12 cellular contexts compared by ENCODE assay signal in the genomic region with DNA sequence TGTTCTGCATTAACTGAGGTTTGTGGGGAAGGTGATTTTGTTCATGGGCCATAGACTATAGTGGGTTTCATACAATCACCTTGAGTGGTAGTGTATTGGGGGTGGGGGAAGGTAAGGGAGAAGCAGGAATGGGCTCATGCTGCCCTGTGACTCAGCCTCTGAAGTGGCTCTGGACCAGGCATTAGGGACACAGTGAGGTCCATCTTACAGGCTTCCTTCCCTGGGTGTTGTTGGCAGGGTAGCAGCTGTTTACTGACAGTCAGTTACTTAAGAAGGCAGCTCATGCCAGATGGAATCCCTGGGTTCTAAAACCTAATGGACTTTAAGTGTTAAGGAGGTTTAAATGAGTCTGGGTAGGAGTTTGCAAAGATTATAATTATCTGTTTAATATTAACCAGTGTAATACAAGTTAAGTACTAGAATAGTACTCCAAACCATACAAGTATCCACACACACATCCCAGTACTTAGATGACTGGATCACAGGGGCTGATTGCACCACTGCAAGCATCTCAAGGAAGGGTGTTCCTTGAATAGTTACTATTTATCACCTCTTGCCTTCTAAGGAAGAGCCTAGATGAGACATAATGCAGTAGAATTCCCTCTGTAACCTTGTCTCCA. TPM values are rescaled to one million over a fixed set of nuclear protein-coding genes. Genes with fewer than 3 reads are reported as not detected.
DNase-seq lines count a peak whose midpoint lies in the region; ATAC-seq, FAIRE-seq and TF ChIP-seq lines count a peak whose summit lies in the region.
"Had no signal": no experiment of that assay in that cellular context is flagged by ENCODE, and none has a peak within 500 bp of the region (broad histone marks: within the 10 kb centered on the region; RNA-seq: fewer than 3 reads in every experiment).

No MANE protein-coding gene starts in this region.

- CTCF ChIA-PET in RWPE1 (lab: Yijun Ruan, JAX) = interaction anchor here (0.6 kb wide), 1 partner anchor 20 kb away, joined by 3 read pairs; no protein-coding TSS in a partner anchor

- TF ChIP-seq CTCF in RWPE1 (conservative IDR thresholded peaks at IDR 0.05; ENCODE audit: low read depth) = no peak
- TF ChIP-seq CTCF in fibroblast of the aortic adventitia (IDR thresholded peaks at IDR 0.05; ENCODE audit: insufficient read depth, low read length) = no peak
- no peak for TF ChIP-seq CTCF in psoas muscle (IDR thresholded peaks at IDR 0.05)
- no peak for TF ChIP-seq CTCF in ascending aorta (IDR thresholded peaks at IDR 0.05)

- peak; percentile 24 for DNase-seq in DMS 273 treated with DMSO at 0.1 percent for 48 hours (lab: John Stamatoyannopoulos, UW)
- no peak for DNase-seq in RWPE1 (ENCODE audit: low spot score)
- peak; percentile 45 for DNase-seq in fibroblast of the aortic adventitia (ENCODE audit: low read depth)
- peak; percentile 55 to 83 for DNase-seq in psoas muscle
- no peak for DNase-seq in GM12892 (ENCODE audit: insufficient read length)
- no peak for DNase-seq in epidermal melanocyte (ENCODE audit: insufficient read length, low spot score)
- no peak for DNase-seq in ascending aorta (ENCODE audit: low spot score in 2 of 2)
- DNase-seq: activated naive CD8-positive, alpha-beta T cell treated with anti-CD3 and anti-CD28 coated beads, Interleukin-2, amount 10 ng/mL, durations not matched to agents 7 days and 5 days; DND-41 had no signal

- peak; percentile 87 to 96 (median 94) for ATAC-seq in psoas muscle
- no peak for ATAC-seq in GM21717 (IDR thresholded peaks at IDR 0.05; ENCODE audit: unreplicated experiment)
- ATAC-seq: Panc1 had no signal

- POLR2A ChIA-PET in RWPE1 (lab: Yijun Ruan, JAX; ENCODE audit: low non-redundant PET) = no interaction called here

- H3K27ac ChIP-seq in RWPE1 (peak overlapping the region; percentile 38; the same call in 1 of the 2 replicates), psoas muscle (peak overlapping the region; percentile 77), ascending aorta (no peak overlapping the region)

- H3K4me1 ChIP-seq in psoas muscle (peaks cover 67% of the 10 kb centered on the region), ascending aorta (peaks cover 0 to 3% of the 10 kb centered on the region in 2 donors)

- no peak for TF ChIP-seq POLR2A in GM12892 (IDR thresholded peaks at IDR 0.05; ENCODE audit: low read depth, low read length)

- H3K9me3 ChIP-seq in psoas muscle = no peaks in the 10 kb centered on the region
- H3K9me3 ChIP-seq in ascending aorta = no peaks in the 10 kb centered on the region

- peaks cover 0 to 37% of the 10 kb centered on the region in 2 donors for H3K36me3 ChIP-seq in psoas muscle (ENCODE audit: insufficient read depth in 1 of 2, low read depth in 1 of 2)
- peaks cover 6 to 11% of the 10 kb centered on the region in 2 donors for H3K36me3 ChIP-seq in ascending aorta

- intact Hi-C loops in psoas muscle (cut with DNase I) = no loop called here
- intact Hi-C loops in ascending aorta (cut with DNase I) = no loop called here

- no peaks in the 10 kb centered on the region for H3K27me3 ChIP-seq in psoas muscle (ENCODE audit: insufficient read depth in 3 of 3, low read length in 2 of 3)
- no peaks in the 10 kb centered on the region for H3K27me3 ChIP-seq in ascending aorta

- no peak overlapping the region for H3K4me3 ChIP-seq in fibroblast of the aortic adventitia (ENCODE audit: low read depth, low read length)
- no peak overlapping the region for H3K4me3 ChIP-seq in psoas muscle
- H3K4me3 ChIP-seq in ascending aorta = no peak overlapping the region

- FAIRE-seq in GM12892 (lab: Jason Lieb, UNC) = no peak
- FAIRE-seq: H54 had no signal

RNA-seq across cellular contexts. Expression of a gene that starts 59.3 kb away (rescaled TPM):
- 388 and 398 TPM in 2 replicates for total RNA-seq in fibroblast of the aortic adventitia (ENCODE audit: low replicate concordance)
- 100 to 1,000 TPM; 193 to 447 (median 387) TPM for total RNA-seq in psoas muscle
- polyA plus RNA-seq in psoas muscle = 100 to 1,000 TPM; 231 to 312 (median 291) TPM
- polyA plus RNA-seq in GM12892 (2012; ENCODE audit: missing spikeins) = 67.8 TPM
- total RNA-seq in ascending aorta = 266 TPM

Comparison
In these comparisons a context has a peak if more than half of its experiments do, and no peak if none do; other contexts are left out.
1. DNase-seq: peak in DMS 273 treated with DMSO at 0.1 percent for 48 hours (single experiment), fibroblast of the aortic adventitia (single experiment) and psoas muscle (2 of 2); none in RWPE1 (single experiment), GM12892 (single experiment), epidermal melanocyte (single experiment) and ascending aorta (0 of 2).
2. H3K27ac ChIP-seq: peak in RWPE1 (single experiment) and psoas muscle (single experiment); none in ascending aorta (0 of 2).